8 cellular contexts compared by ENCODE assay signal in genomic region chr7:106864298-106865081, GRCh38. TPM values are rescaled to one million over a fixed set of nuclear protein-coding genes. Genes with fewer than 3 reads are reported as not detected.
DNase-seq lines count a peak whose midpoint lies in the region; ATAC-seq and TF ChIP-seq lines count a peak whose summit lies in the region.

No MANE protein-coding gene starts in this region.

- no peak overlapping the region for H3K4me3 Mint-ChIP-seq in type B pancreatic cell

- H2AK5ac ChIP-seq in neuronal stem cell (ENCODE audit: low read depth, low read length): no peak overlapping the region

- POLR2A ChIA-PET in OCI-LY7 (lab: Charles Lee): interaction anchor here (0.6 to 1.9 kb wide), 20 partner anchors 16 to 845 kb away, joined by 3 to 6 read pairs (median 3); no protein-coding TSS in a partner anchor
- POLR2A ChIA-PET in HEK293T (lab: Yijun Ruan, JAX): no interaction called here

- DNase-seq in OCI-LY7 (ENCODE audit: low spot score) (peak; percentile 60), neuronal stem cell (ENCODE audit: low spot score) (no peak), NCI-H1417 treated with DMSO at 0.1 percent for 48 hours (lab: John Stamatoyannopoulos, UW) (no peak), type B pancreatic cell (ENCODE audit: extremely low spot score, unreplicated experiment) (no peak), tibial artery (no peak), HEK293T (ENCODE audit: extremely low spot score) (no peak)

- no peak overlapping the region for H2BK120ac ChIP-seq in neuronal stem cell (ENCODE audit: low read depth, low read length)

- no peaks in the 10 kb centered on the region for H3K36me3 Mint-ChIP-seq in type B pancreatic cell

- H3K4me1 Mint-ChIP-seq in type B pancreatic cell (ENCODE audit: unreplicated experiment): peaks cover 18% of the 10 kb centered on the region

- H3K9me2 ChIP-seq in OCI-LY7 (ENCODE audit: insufficient read depth, low read length): no peaks in the 10 kb centered on the region

- H3K9ac ChIP-seq in neuronal stem cell (ENCODE audit: low read depth, low read length, poor library complexity): no peak overlapping the region

- no peak overlapping the region for H3K18ac ChIP-seq in neuronal stem cell (ENCODE audit: low read length)

- H3K79me2 ChIP-seq in OCI-LY7 (ENCODE audit: insufficient read depth, low read depth, low read length): peaks cover 36% of the 10 kb centered on the region

- no peak overlapping the region for H4K8ac ChIP-seq in neuronal stem cell (ENCODE audit: low read depth, low read length)

- H3K4me3 ChIP-seq in OCI-LY7 (ENCODE audit: low read depth, low read length, poor library complexity, severe bottlenecking): peak overlapping the region; percentile 82
- H3K4me3 ChIP-seq in neuronal stem cell (ENCODE audit: low read length in 2 of 2): no peak overlapping the region
- no peak overlapping the region for H3K4me3 ChIP-seq in tibial artery

- H3K14ac ChIP-seq in neuronal stem cell (ENCODE audit: low read length): no peak overlapping the region

- H3K36me3 ChIP-seq in OCI-LY7 (ENCODE audit: insufficient read depth, low read length): peaks cover 21% of the 10 kb centered on the region
- H3K36me3 ChIP-seq in neuronal stem cell (replicated peaks in 1 of 2; ENCODE audit: control insufficient read depth in 2 of 2, insufficient read depth in 2 of 2, low read length in 2 of 2): no peaks in the 10 kb centered on the region
- no peaks in the 10 kb centered on the region for H3K36me3 ChIP-seq in tibial artery

- ATAC-seq in GM18867 (IDR thresholded peaks at IDR 0.05; ENCODE audit: unreplicated experiment) (peak; percentile 46), HG02610 (IDR thresholded peaks at IDR 0.05; ENCODE audit: unreplicated experiment) (peak; percentile 35)

- peak overlapping the region; percentile 86 for H3K27ac ChIP-seq in OCI-LY7 (ENCODE audit: low read depth, low read length, poor library complexity, severe bottlenecking)
- H3K27ac ChIP-seq in neuronal stem cell (replicated peaks; ENCODE audit: low read length): no peak overlapping the region
- H3K27ac ChIP-seq in tibial artery: no peak overlapping the region

- CTCF ChIA-PET in OCI-LY7 (lab: Charles Lee; ENCODE audit: unreplicated experiment) (interaction anchor here (0.6 to 1.0 kb wide), 4 partner anchors 9 to 172 kb away, joined by 3 to 16 read pairs (median 4); no protein-coding TSS in a partner anchor), HEK293T (lab: Yijun Ruan, JAX) (no interaction called here)

- H2AFZ ChIP-seq in OCI-LY7 (ENCODE audit: low read length) (peak overlapping the region; percentile 63; the same call in 1 of the 2 replicates), neuronal stem cell (ENCODE audit: low read length) (peak overlapping the region; percentile 32)

- H4K20me1 ChIP-seq in OCI-LY7 (ENCODE audit: insufficient read depth, low read length): no peaks in the 10 kb centered on the region

- H3K27ac Mint-ChIP-seq in type B pancreatic cell: no peak overlapping the region

- H2BK5ac ChIP-seq in neuronal stem cell (ENCODE audit: low read length): no peak overlapping the region

- no peak overlapping the region for H2BK15ac ChIP-seq in neuronal stem cell (ENCODE audit: low read length)

- TF ChIP-seq CTCF in OCI-LY7 (conservative IDR thresholded peaks at IDR 0.05; ENCODE audit: low read length) (no peak), type B pancreatic cell (conservative IDR thresholded peaks at IDR 0.05) (no peak), tibial artery (IDR thresholded peaks at IDR 0.05) (no peak)

- peak overlapping the region; percentile 91 for H3K4me2 ChIP-seq in OCI-LY7 (ENCODE audit: low read length)
- H3K4me2 ChIP-seq in neuronal stem cell (ENCODE audit: insufficient read depth, low read length, poor library complexity, severe bottlenecking): no peak overlapping the region

- H2BK12ac ChIP-seq in neuronal stem cell (ENCODE audit: low read length): no peak overlapping the region

- BruUV-seq in OCI-LY7 (replicated peaks; lab: Mats Ljungman, UMichigan): TSS peak; percentile 93

- no peaks in the 10 kb centered on the region for H3K27me3 ChIP-seq in neuronal stem cell (ENCODE audit: control insufficient read depth in 3 of 3, insufficient read depth in 3 of 3, low read depth in 1 of 3, low read length in 3 of 3)
- no peaks in the 10 kb centered on the region for H3K27me3 ChIP-seq in tibial artery

- no peak overlapping the region for H4K91ac ChIP-seq in neuronal stem cell (ENCODE audit: low read depth, low read length, poor library complexity)

- intact Hi-C loops in OCI-LY7 (cut with micrococcal nuclease; ENCODE audit: unreplicated experiment) (loop anchor here (5.0 to 10.0 kb wide), 4 partner anchors 228 to 878 kb away; partner anchors contain the start of genes CBLL1, COG5 and DUS4L), tibial artery (cut with DNase I; ENCODE audit: low total_unique reads) (no loop called here)

- no peaks in the 10 kb centered on the region for H3K9me3 Mint-ChIP-seq in type B pancreatic cell

- peaks cover 35% of the 10 kb centered on the region for H3K4me1 ChIP-seq in OCI-LY7 (ENCODE audit: insufficient read depth, low read length, poor library complexity, severe bottlenecking)
- no peaks in the 10 kb centered on the region for H3K4me1 ChIP-seq in neuronal stem cell (ENCODE audit: control insufficient read depth in 2 of 2, insufficient read depth in 1 of 2, low read depth in 1 of 2, low read length in 2 of 2)
- H3K4me1 ChIP-seq in tibial artery: no peaks in the 10 kb centered on the region

- no CpG with 5 or more reads among the region's 2 CpGs for WGBS in neuronal stem cell (ENCODE audit: extremely low coverage in 2 of 2, insufficient read length in 2 of 2, insufficient replicate concordance in 1 of 2), 2 donors

- H3K79me1 ChIP-seq in neuronal stem cell (ENCODE audit: low read depth, low read length): no peaks in the 10 kb centered on the region

- H3K23ac ChIP-seq in neuronal stem cell (ENCODE audit: low read depth, low read length, poor library complexity): no peak overlapping the region

- H3K4ac ChIP-seq in neuronal stem cell (ENCODE audit: low read length): no peak overlapping the region

- H3K9me3 ChIP-seq in OCI-LY7 (ENCODE audit: low read length) (no peaks in the 10 kb centered on the region), neuronal stem cell (replicated peaks in 1 of 2; ENCODE audit: control insufficient read depth in 2 of 2, insufficient read depth in 1 of 2, low read depth in 1 of 2, low read length in 2 of 2) (no peaks in the 10 kb centered on the region), tibial artery (no peaks in the 10 kb centered on the region)

- no peaks in the 10 kb centered on the region for H3K27me3 Mint-ChIP-seq in type B pancreatic cell

TF ChIP-seq in HEK293T, 16 proteins besides CTCF, POLR2A, EP300 and RAD21:
- no peak for TF ChIP-seq LEF1 (IDR thresholded peaks at IDR 0.05; ENCODE audit: borderline replicate concordance)
- no peak for TF ChIP-seq FOXA1 (IDR thresholded peaks at IDR 0.05)
- TF ChIP-seq L3MBTL2 (conservative IDR thresholded peaks at IDR 0.05): no peak
- TF ChIP-seq CTBP1 (IDR thresholded peaks at IDR 0.05; ENCODE audit: borderline replicate concordance): no peak
- TF ChIP-seq ZNF384 (IDR thresholded peaks at IDR 0.05): no peak

RNA-seq across cellular contexts. Expression of gene PIK3CG, which starts 0.6 kb away (rescaled TPM):
- 21.1 and 22.8 TPM in 2 replicates for total RNA-seq in OCI-LY7 (2014; rRNA removed; shearing (Covaris generic))
- total RNA-seq in OCI-LY7 (2022) (47.2 and 53.1 TPM in 2 replicates), type B pancreatic cell (ENCODE audit: low replicate concordance) (not detected in 2 replicates)
- polyA plus RNA-seq in neuronal stem cell (2013, experiment 1 of 2): not detected
- not detected for polyA plus RNA-seq in neuronal stem cell (2013, experiment 2 of 2)

Comparison
In these comparisons a context has a peak if more than half of its experiments do, and no peak if none do; other contexts are left out.
1. RNA of gene PIK3CG, which starts 0.6 kb away (total RNA-seq): 21.1 to 53.1 TPM in OCI-LY7; not detected in type B pancreatic cell; every median in the first group is over 10 times any median in the second.